2 cellular contexts compared by ENCODE assay signal in genomic region chr11:28342704-28343103, GRCh38.
TF ChIP-seq lines count a peak whose summit lies in the region.

No MANE protein-coding gene starts in this region.

TF ChIP-seq in GM23338, 12 proteins besides CTCF, POLR2A, EP300 and RAD21:
- TF ChIP-seq NANOG (IDR thresholded peaks at IDR 0.05; ENCODE audit: borderline replicate concordance) (no peak), CREB1 (CRISPR knock-in tag; IDR thresholded peaks at IDR 0.05; ENCODE audit: low read depth) (no peak), REST (IDR thresholded peaks at IDR 0.05; ENCODE audit: unreplicated experiment) (no peak), JUNB (IDR thresholded peaks at IDR 0.05; ENCODE audit: unreplicated experiment) (no peak), ZNF462 (CRISPR knock-in tag; IDR thresholded peaks at IDR 0.05) (no peak), ETS1 (IDR thresholded peaks at IDR 0.05) (no peak), STAT1 (IDR thresholded peaks at IDR 0.05; ENCODE audit: unreplicated experiment) (no peak), EZH2 (IDR thresholded peaks at IDR 0.05; ENCODE audit: low read depth, unreplicated experiment) (no peak), ZNF114 (CRISPR knock-in tag; IDR thresholded peaks at IDR 0.05) (no peak), POLR2AphosphoS5 (IDR thresholded peaks at IDR 0.05; ENCODE audit: low read depth) (no peak), ZNF331 (CRISPR knock-in tag; IDR thresholded peaks at IDR 0.05; ENCODE audit: low read depth) (no peak), EZH2phosphoT487 (IDR thresholded peaks at IDR 0.05; ENCODE audit: unreplicated experiment) (no peak)

TF ChIP-seq in endothelial cell of umbilical vein, 7 proteins besides CTCF, POLR2A, EP300 and RAD21:
- TF ChIP-seq JUN (IDR thresholded peaks at IDR 0.05; ENCODE audit: borderline replicate concordance, insufficient read depth, insufficient read length, low read depth) (no peak), POLR2AphosphoS5 (IDR thresholded peaks at IDR 0.05; ENCODE audit: insufficient read depth, low read depth, low read length) (no peak), GATA2 (IDR thresholded peaks at IDR 0.05; ENCODE audit: insufficient read depth, insufficient read length, low read depth, low read length) (no peak), MYC (IDR thresholded peaks at IDR 0.05; ENCODE audit: low read depth, low read length) (no peak), MAX (IDR thresholded peaks at IDR 0.05; ENCODE audit: insufficient read depth, insufficient read length) (no peak), EZH2 (IDR thresholded peaks at IDR 0.05; ENCODE audit: borderline replicate concordance, low read depth, low read length, severe bottlenecking) (no peak), FOS (IDR thresholded peaks at IDR 0.05; ENCODE audit: borderline replicate concordance, insufficient read depth, low read length) (no peak)
